Comparison of ENCODE assay signal across 8 cellular contexts in the genomic region with DNA sequence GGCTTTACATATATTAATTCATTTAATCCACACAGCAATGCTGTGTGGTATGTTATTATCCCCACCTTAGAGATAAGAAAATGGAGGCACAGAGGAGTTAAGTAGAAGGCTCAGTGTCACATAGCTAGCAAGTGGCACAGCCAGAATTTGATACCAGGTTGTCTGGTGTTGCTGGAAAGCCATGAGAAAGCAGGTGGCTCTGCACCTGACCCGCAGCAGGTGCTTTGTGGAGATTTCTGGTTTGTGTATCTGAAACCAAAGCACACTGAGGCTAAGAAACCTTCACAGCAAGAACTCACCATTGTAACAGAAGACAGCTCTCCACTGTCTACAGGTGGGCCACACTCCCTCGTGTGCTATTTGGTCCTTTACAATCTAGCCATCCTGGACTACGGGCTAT. TPM values are rescaled to one million over a fixed set of nuclear protein-coding genes. Genes with fewer than 3 reads are reported as not detected.
DNase-seq lines count a peak whose midpoint lies in the region; ATAC-seq and TF ChIP-seq lines count a peak whose summit lies in the region.

No MANE protein-coding gene starts in this region.

- no peak overlapping the region for H3K18ac ChIP-seq in neuronal stem cell (ENCODE audit: low read length)

- no peak overlapping the region for H2BK15ac ChIP-seq in neuronal stem cell (ENCODE audit: low read length)

- H4K8ac ChIP-seq in neuronal stem cell (ENCODE audit: low read depth, low read length), result no peak overlapping the region

- H3K36me3 ChIP-seq in left lung (peaks cover 0 to 15% of the 10 kb centered on the region in 2 donors), tibial nerve (peaks cover 0 to 19% (median 3%) of the 10 kb centered on the region in 3 donors), neuronal stem cell (replicated peaks in 1 of 2; ENCODE audit: control insufficient read depth in 2 of 2, insufficient read depth in 2 of 2, low read length in 2 of 2) (peaks cover 4 to 69% of the 10 kb centered on the region in 2 donors)

- peaks cover 42 to 100% of the 10 kb centered on the region in 2 donors for H3K4me1 ChIP-seq in left lung
- H3K4me1 ChIP-seq in tibial nerve, result peaks cover 0 to 99% (median 60%) of the 10 kb centered on the region in 4 donors
- peaks cover 12 to 16% of the 10 kb centered on the region in 2 donors for H3K4me1 ChIP-seq in neuronal stem cell (ENCODE audit: control insufficient read depth in 2 of 2, insufficient read depth in 1 of 2, low read depth in 1 of 2, low read length in 2 of 2)

- H3K27me3 ChIP-seq in left lung, result no peaks in the 10 kb centered on the region
- H3K27me3 ChIP-seq in tibial nerve, result no peaks in the 10 kb centered on the region
- H3K27me3 ChIP-seq in neuronal stem cell (ENCODE audit: control insufficient read depth in 3 of 3, insufficient read depth in 3 of 3, low read depth in 1 of 3, low read length in 3 of 3), result no peaks in the 10 kb centered on the region

- intact Hi-C loops in left lung (cut with DNase I), result no loop called here

- no peak for TF ChIP-seq EP300 in tibial nerve (IDR thresholded peaks at IDR 0.05)

- TF ChIP-seq CTCF in left lung (IDR thresholded peaks at IDR 0.05) (no peak), tibial nerve (IDR thresholded peaks at IDR 0.05) (no peak)

- no peak overlapping the region for H2BK120ac ChIP-seq in neuronal stem cell (ENCODE audit: low read depth, low read length)

- H3K4me2 ChIP-seq in neuronal stem cell (ENCODE audit: insufficient read depth, low read length, poor library complexity, severe bottlenecking), result no peak overlapping the region

- no peak overlapping the region for H2BK12ac ChIP-seq in neuronal stem cell (ENCODE audit: low read length)

- no peak overlapping the region for H2BK5ac ChIP-seq in neuronal stem cell (ENCODE audit: low read length)

- no peaks in the 10 kb centered on the region for H3K27me3 Mint-ChIP-seq in activated naive CD4-positive, alpha-beta T cell treated with anti-CD3 and anti-CD28 coated beads, Interleukin-2, amount 50 U/mL, for 24 hours
- no peaks in the 10 kb centered on the region for H3K27me3 Mint-ChIP-seq in T-cell

- H4K91ac ChIP-seq in neuronal stem cell (ENCODE audit: low read depth, low read length, poor library complexity), result no peak overlapping the region

- TF ChIP-seq POLR2A in tibial nerve (IDR thresholded peaks at IDR 0.05), result no peak

- CTCF ChIA-PET in T-cell (lab: Charles Lee), result interaction anchor here (0.8 to 1.8 kb wide), 2 partner anchors 12 to 14 kb away, joined by 3 read pairs; no protein-coding TSS in a partner anchor

- 82 to 96% methylated on average over 3 of the region's 3 CpGs for WGBS in tibial nerve, 2 donors
- WGBS in neuronal stem cell (ENCODE audit: extremely low coverage in 2 of 2, insufficient read length in 2 of 2, insufficient replicate concordance in 1 of 2), 2 donors, result no CpG with 5 or more reads among the region's 3 CpGs

- peak overlapping the region; percentile 59 for H3K27ac Mint-ChIP-seq in activated naive CD4-positive, alpha-beta T cell treated with anti-CD3 and anti-CD28 coated beads, Interleukin-2, amount 50 U/mL, for 24 hours
- H3K27ac Mint-ChIP-seq in T-cell, result peak overlapping the region; percentile 91

- ATAC-seq in T-cell (replicated peaks in 1 of 4) (no peak), left lung (no peak), left lobe of liver (no peak)

- peaks cover 61% of the 10 kb centered on the region for H3K4me1 Mint-ChIP-seq in activated naive CD4-positive, alpha-beta T cell treated with anti-CD3 and anti-CD28 coated beads, Interleukin-2, amount 50 U/mL, for 24 hours
- peaks cover 62 to 77% (median 71%) of the 10 kb centered on the region in 3 donors for H3K4me1 Mint-ChIP-seq in T-cell

- peak overlapping the region; percentile 82 to 88 for H3K27ac ChIP-seq in left lung
- H3K27ac ChIP-seq in tibial nerve, result peak overlapping the region; percentile 14 to 98 (median 78)
- no peak overlapping the region for H3K27ac ChIP-seq in neuronal stem cell (replicated peaks; ENCODE audit: low read length)

- no peak overlapping the region for H3K23ac ChIP-seq in neuronal stem cell (ENCODE audit: low read depth, low read length, poor library complexity)

- H3K9me3 ChIP-seq in left lung, result no peaks in the 10 kb centered on the region
- H3K9me3 ChIP-seq in tibial nerve, result no peaks in the 10 kb centered on the region
- H3K9me3 ChIP-seq in neuronal stem cell (replicated peaks in 1 of 2; ENCODE audit: control insufficient read depth in 2 of 2, insufficient read depth in 1 of 2, low read depth in 1 of 2, low read length in 2 of 2), result no peaks in the 10 kb centered on the region

- POLR2A ChIA-PET in T-cell (lab: Charles Lee), result interaction anchor here in 1 of 2 donors (1.1 kb wide), 1 partner anchor 502 kb away, joined by 6 read pairs; no protein-coding TSS in a partner anchor

- no peak overlapping the region for H3K9ac ChIP-seq in neuronal stem cell (ENCODE audit: low read depth, low read length, poor library complexity)

- no peak overlapping the region for H3K4me3 ChIP-seq in left lung
- H3K4me3 ChIP-seq in tibial nerve, result no peak overlapping the region
- H3K4me3 ChIP-seq in neuronal stem cell (ENCODE audit: low read length in 2 of 2), result no peak overlapping the region

- peaks cover 5% of the 10 kb centered on the region for H3K36me3 Mint-ChIP-seq in activated naive CD4-positive, alpha-beta T cell treated with anti-CD3 and anti-CD28 coated beads, Interleukin-2, amount 50 U/mL, for 24 hours
- H3K36me3 Mint-ChIP-seq in T-cell, result peaks cover 16% of the 10 kb centered on the region

- H3K79me1 ChIP-seq in neuronal stem cell (ENCODE audit: low read depth, low read length), result peaks cover 2% of the 10 kb centered on the region

- no peak overlapping the region for H3K14ac ChIP-seq in neuronal stem cell (ENCODE audit: low read length)

- H3K9me3 Mint-ChIP-seq in activated naive CD4-positive, alpha-beta T cell treated with anti-CD3 and anti-CD28 coated beads, Interleukin-2, amount 50 U/mL, for 24 hours, result no peaks in the 10 kb centered on the region
- H3K9me3 Mint-ChIP-seq in T-cell, result no peaks in the 10 kb centered on the region

- no peak overlapping the region for H3K4me3 Mint-ChIP-seq in activated naive CD4-positive, alpha-beta T cell treated with anti-CD3 and anti-CD28 coated beads, Interleukin-2, amount 50 U/mL, for 24 hours
- peak overlapping the region in 2 of 3 donors; percentile 37 to 66 for H3K4me3 Mint-ChIP-seq in T-cell

- DNase-seq in activated naive CD4-positive, alpha-beta T cell treated with Interleukin-2 at 50 U/mL for 16 hours, result no peak
- DNase-seq in T-cell, result no peak
- DNase-seq in left lung, result no peak
- no peak for DNase-seq in tibial nerve (ENCODE audit: low spot score in 2 of 2)
- no peak for DNase-seq in left lobe of liver (ENCODE audit: low spot score)
- DNase-seq in neuronal stem cell (ENCODE audit: low spot score), result no peak
- DNase-seq in stimulated activated CD4-positive, alpha-beta T cell treated with anti-CD3 and anti-CD28 coated beads, Interleukin-4, amount 100 ng/mL, for 24 hours, result no peak

- no peak overlapping the region for H2AFZ ChIP-seq in neuronal stem cell (ENCODE audit: low read length)

- H2AK5ac ChIP-seq in neuronal stem cell (ENCODE audit: low read depth, low read length), result no peak overlapping the region

- no peak overlapping the region for H3K4ac ChIP-seq in neuronal stem cell (ENCODE audit: low read length)

RNA-seq across cellular contexts. Expression of gene ELMO2, which starts 7.5 kb away (rescaled TPM):
- 10 to 100 TPM; 48.8 to 86.6 (median 54.2) TPM for total RNA-seq in T-cell
- 10 to 100 TPM; 56.2 to 58.3 TPM for total RNA-seq in left lung
- 10 to 100 TPM; 56.7 to 78.9 (median 70.5) TPM for total RNA-seq in tibial nerve
- 16.4 TPM for total RNA-seq in left lobe of liver
- polyA plus RNA-seq in neuronal stem cell (2013, experiment 1 of 2), result 34.2 TPM
- 32.1 TPM for polyA plus RNA-seq in neuronal stem cell (2013, experiment 2 of 2)
